In genomic region chr10:43140414-43140813, GRCh38 we compare ENCODE assay signal across 8 cellular contexts. TPM values are rescaled to one million over a fixed set of nuclear protein-coding genes. Genes with fewer than 3 reads are reported as not detected.
DNase-seq lines count a peak whose midpoint lies in the region; ATAC-seq and TF ChIP-seq lines count a peak whose summit lies in the region.

No MANE protein-coding gene starts in this region.

- H3K9me2 ChIP-seq in DOHH2 (replicated peaks; ENCODE audit: control insufficient read depth, low read length), result no peaks in the 10 kb centered on the region

- H3K36me3 Mint-ChIP-seq in brain, result peaks cover 12% of the 10 kb centered on the region
- peaks cover 2% of the 10 kb centered on the region for H3K36me3 Mint-ChIP-seq in osteocyte (ENCODE audit: unreplicated experiment)

- H3K27me3 Mint-ChIP-seq in brain, result peaks cover 4% of the 10 kb centered on the region
- no peaks in the 10 kb centered on the region for H3K27me3 Mint-ChIP-seq in osteocyte (ENCODE audit: unreplicated experiment)

- H3K4me2 ChIP-seq in DOHH2 (ENCODE audit: low read length), result peak overlapping the region; percentile 69

- peak; percentile 40 for ATAC-seq in GM21529 (IDR thresholded peaks at IDR 0.05; ENCODE audit: unreplicated experiment)

- DNase-seq in Jurkat, Clone E6-1 (ENCODE audit: low read depth, low spot score), result peak; percentile 84
- no peak for DNase-seq in osteocyte (ENCODE audit: extremely low spot score, unreplicated experiment)
- no peak for DNase-seq in ovary
- no peak for DNase-seq in stimulated activated CD4-positive, alpha-beta T cell treated with anti-CD3 and anti-CD28 coated beads, Interleukin-2, amount 100 ng/mL, for 24 hours
- no peak for DNase-seq in NCI-H510A (lab: John Stamatoyannopoulos, UW)

- H3K27me3 ChIP-seq in DOHH2 (ENCODE audit: control insufficient read depth, low read length), result no peaks in the 10 kb centered on the region
- no peaks in the 10 kb centered on the region for H3K27me3 ChIP-seq in ovary

- peaks cover 81% of the 10 kb centered on the region for H3K4me1 Mint-ChIP-seq in brain
- peaks cover 54% of the 10 kb centered on the region for H3K4me1 Mint-ChIP-seq in osteocyte (ENCODE audit: unreplicated experiment)

- H3K9me3 Mint-ChIP-seq in brain, result peaks cover 0 to 4% (median 0%) of the 10 kb centered on the region in 5 experiments
- no peaks in the 10 kb centered on the region for H3K9me3 Mint-ChIP-seq in osteocyte (ENCODE audit: unreplicated experiment)

- H3K4me1 ChIP-seq in DOHH2 (ENCODE audit: control insufficient read depth, low read length) (peaks cover 59% of the 10 kb centered on the region), ovary (ENCODE audit: insufficient read depth) (peaks cover 4% of the 10 kb centered on the region)

- TF ChIP-seq CTCF in DOHH2 (IDR thresholded peaks at IDR 0.05; ENCODE audit: low read depth, low read length, poor library complexity, severe bottlenecking), result no peak
- no peak for TF ChIP-seq CTCF in brain (conservative IDR thresholded peaks at IDR 0.05)
- no peak for TF ChIP-seq CTCF in osteocyte (IDR thresholded peaks at IDR 0.05)
- TF ChIP-seq CTCF in ovary (IDR thresholded peaks at IDR 0.05), result no peak

- peaks cover 3% of the 10 kb centered on the region; the same call in 1 of the 2 replicates for H3K36me3 ChIP-seq in DOHH2 (ENCODE audit: control insufficient read depth, low read length)
- no peaks in the 10 kb centered on the region for H3K36me3 ChIP-seq in ovary

- 59 to 70% (median 63%) methylated on average over 3 of the region's 3 CpGs for WGBS in ovary, 3 donors

- peak overlapping the region; percentile 48 to 94 (median 75) for H3K4me3 Mint-ChIP-seq in brain
- H3K4me3 Mint-ChIP-seq in osteocyte (ENCODE audit: unreplicated experiment), result peak overlapping the region; percentile 60

- no peaks in the 10 kb centered on the region for H3K9me3 ChIP-seq in DOHH2 (ENCODE audit: control insufficient read depth, insufficient read depth, low read length)
- no peaks in the 10 kb centered on the region for H3K9me3 ChIP-seq in ovary

- no peak for TF ChIP-seq POLR2A in ovary (IDR thresholded peaks at IDR 0.05)

- intact Hi-C loops in ovary (cut with DNase I), result no loop called here

- no peak for TF ChIP-seq EP300 in ovary (IDR thresholded peaks at IDR 0.05)

- H3K79me2 ChIP-seq in DOHH2 (ENCODE audit: control insufficient read depth, low read length), result peaks cover 74% of the 10 kb centered on the region

- 0 out of 2 replicates have a peak, but pooled peaks cover 2% of the 10 kb centered on the region for H3F3A ChIP-seq in DOHH2 (ENCODE audit: control insufficient read depth, insufficient read depth)

- H3K27ac ChIP-seq in DOHH2 (ENCODE audit: low read depth, low read length), result no peak overlapping the region
- H3K27ac ChIP-seq in ovary, result no peak overlapping the region

- H3K4me3 ChIP-seq in DOHH2 (ENCODE audit: low read length), result peak overlapping the region; percentile 94
- H3K4me3 ChIP-seq in Jurkat, Clone E6-1 (ENCODE audit: low read length), result peak overlapping the region; percentile 83
- H3K4me3 ChIP-seq in ovary, result no peak overlapping the region

- 0 out of 2 replicates have a peak, but pooled peaks cover 5% of the 10 kb centered on the region for H4K20me1 ChIP-seq in DOHH2 (ENCODE audit: control insufficient read depth, insufficient read depth, low read depth, low read length)

- peak overlapping the region in 2 of 5 experiments; percentile 59 to 62 for H3K27ac Mint-ChIP-seq in brain
- H3K27ac Mint-ChIP-seq in osteocyte (ENCODE audit: unreplicated experiment), result peak overlapping the region; percentile 98

RNA-seq across cellular contexts. Expression of gene CSGALNACT2, which starts 2.2 kb away (rescaled TPM):
- 22.8 TPM for polyA plus RNA-seq in Jurkat, Clone E6-1 (2012; ENCODE audit: insufficient read depth, insufficient read length)
- polyA plus RNA-seq in brain (ENCODE audit: insufficient read depth, low read depth, low replicate concordance), result 8.0 TPM
- total RNA-seq in osteocyte, result 36.6 and 38.7 TPM in 2 replicates
- 10 to 100 TPM; 17.0 to 27.2 (median 22.3) TPM for total RNA-seq in ovary
- polyA plus RNA-seq in ovary, result 10 to 100 TPM; 14.8 to 21.8 TPM
